ENCODE assay signal across 18 cellular contexts in genomic region chr1:9631613-9632012, GRCh38. TPM values are rescaled to one million over a fixed set of nuclear protein-coding genes. Genes with fewer than 3 reads are reported as not detected.
DNase-seq lines count a peak whose midpoint lies in the region; ATAC-seq lines count a peak whose summit lies in the region.
"Had no signal": no experiment of that assay in that cellular context is flagged by ENCODE, and none has a peak within 500 bp of the region (broad histone marks: within the 10 kb centered on the region; RNA-seq: fewer than 3 reads in every experiment).

No MANE protein-coding gene starts in this region.

- H3K27me3 Mint-ChIP-seq in activated CD4-positive, alpha-beta T cell treated with anti-CD3 and anti-CD28 coated beads, Interleukin-2, amount 10 ng/mL, durations not matched to agents 7 days and 5 days = no peaks in the 10 kb centered on the region
- no peaks in the 10 kb centered on the region for H3K27me3 Mint-ChIP-seq in T-helper 17 cell
- no peaks in the 10 kb centered on the region for H3K27me3 Mint-ChIP-seq in activated naive CD8-positive, alpha-beta T cell treated with anti-CD3 and anti-CD28 coated beads for 36 hours
- H3K27me3 Mint-ChIP-seq in natural killer cell treated with Interleukin-12 subunit alpha and Interleukin-12 subunit beta and Interleukin-15 and Interleukin-18, amount 100 ng/mL, for 72 hours = no peaks in the 10 kb centered on the region

- H3K9me3 Mint-ChIP-seq in activated CD4-positive, alpha-beta T cell treated with anti-CD3 and anti-CD28 coated beads, Interleukin-2, amount 10 ng/mL, durations not matched to agents 7 days and 5 days = peaks cover 4% of the 10 kb centered on the region
- peaks cover 7% of the 10 kb centered on the region for H3K9me3 Mint-ChIP-seq in activated naive CD8-positive, alpha-beta T cell treated with anti-CD3 and anti-CD28 coated beads for 36 hours
- H3K9me3 Mint-ChIP-seq in natural killer cell treated with Interleukin-12 subunit alpha and Interleukin-12 subunit beta and Interleukin-15 and Interleukin-18, amount 100 ng/mL, for 72 hours = no peaks in the 10 kb centered on the region

- no peaks in the 10 kb centered on the region for H3K9me3 ChIP-seq in T-helper 17 cell (ENCODE audit: control insufficient read depth, low read length, poor library complexity, severe bottlenecking)
- H3K9me3 ChIP-seq: BE2C, right lobe of liver had no signal

- peaks cover 66% of the 10 kb centered on the region for H3K36me3 Mint-ChIP-seq in activated CD4-positive, alpha-beta T cell treated with anti-CD3 and anti-CD28 coated beads, Interleukin-2, amount 10 ng/mL, durations not matched to agents 7 days and 5 days (ENCODE audit: low read depth)
- H3K36me3 Mint-ChIP-seq in T-helper 17 cell (ENCODE audit: low read depth) = peaks cover 6% of the 10 kb centered on the region
- peaks cover 67% of the 10 kb centered on the region for H3K36me3 Mint-ChIP-seq in activated naive CD8-positive, alpha-beta T cell treated with anti-CD3 and anti-CD28 coated beads for 36 hours
- peaks cover 10% of the 10 kb centered on the region for H3K36me3 Mint-ChIP-seq in natural killer cell treated with Interleukin-12 subunit alpha and Interleukin-12 subunit beta and Interleukin-15 and Interleukin-18, amount 100 ng/mL, for 72 hours

- POLR2A ChIA-PET in activated CD4-positive, alpha-beta T cell treated with anti-CD3 and anti-CD28 coated beads, Interleukin-2, amount 10 ng/mL, durations not matched to agents 7 days and 5 days (lab: Charles Lee) = interaction anchor here (0.8 kb wide), 1 partner anchor 12 kb away, joined by 4 read pairs; no protein-coding TSS in a partner anchor

- peaks cover 64% of the 10 kb centered on the region for H3K4me1 Mint-ChIP-seq in activated CD4-positive, alpha-beta T cell treated with anti-CD3 and anti-CD28 coated beads, Interleukin-2, amount 10 ng/mL, durations not matched to agents 7 days and 5 days
- peaks cover 48% of the 10 kb centered on the region for H3K4me1 Mint-ChIP-seq in T-helper 17 cell
- H3K4me1 Mint-ChIP-seq in activated naive CD8-positive, alpha-beta T cell treated with anti-CD3 and anti-CD28 coated beads for 36 hours = peaks cover 58% of the 10 kb centered on the region
- peaks cover 43 to 59% of the 10 kb centered on the region in 2 donors for H3K4me1 Mint-ChIP-seq in natural killer cell treated with Interleukin-12 subunit alpha and Interleukin-12 subunit beta and Interleukin-15 and Interleukin-18, amount 100 ng/mL, for 72 hours (ENCODE audit: low read depth in 2 of 2)

- CTCF ChIA-PET in activated CD4-positive, alpha-beta T cell treated with anti-CD3 and anti-CD28 coated beads, Interleukin-2, amount 10 ng/mL, durations not matched to agents 7 days and 5 days (lab: Charles Lee) = interaction anchor here (1.1 to 7.1 kb wide), 4 partner anchors 12 to 39 kb away, joined by 3 to 81 read pairs (median 4); partner anchors contain the start of gene PIK3CD

- H3K27ac Mint-ChIP-seq in activated CD4-positive, alpha-beta T cell treated with anti-CD3 and anti-CD28 coated beads, Interleukin-2, amount 10 ng/mL, durations not matched to agents 7 days and 5 days = peak overlapping the region; percentile 98
- peak overlapping the region; percentile 97 for H3K27ac Mint-ChIP-seq in T-helper 17 cell
- peak overlapping the region; percentile 97 for H3K27ac Mint-ChIP-seq in activated naive CD8-positive, alpha-beta T cell treated with anti-CD3 and anti-CD28 coated beads for 36 hours
- peak overlapping the region; percentile 63 to 75 for H3K27ac Mint-ChIP-seq in natural killer cell treated with Interleukin-12 subunit alpha and Interleukin-12 subunit beta and Interleukin-15 and Interleukin-18, amount 100 ng/mL, for 72 hours
- H3K27ac Mint-ChIP-seq: nephron had no signal

- no peak for DNase-seq in activated CD4-positive, alpha-beta T cell treated with anti-CD3 and anti-CD28 coated beads, Interleukin-2, amount 10 ng/mL, durations not matched to agents 7 days and 5 days
- DNase-seq in activated CD4-positive, alpha-beta T cell treated with anti-CD3 and anti-CD28 coated beads for 48 hours = no peak
- DNase-seq in T-helper 17 cell (no peak), NCI-H510A (lab: John Stamatoyannopoulos, UW) (no peak)
- no peak for DNase-seq in activated naive CD8-positive, alpha-beta T cell treated with anti-CD3 and anti-CD28 coated beads for 36 hours
- DNase-seq in natural killer cell treated with Interleukin-12 subunit alpha and Interleukin-12 subunit beta and Interleukin-15 and Interleukin-18, amount 100 ng/mL, for 72 hours (ENCODE audit: low spot score) = no peak
- no peak for DNase-seq in stimulated activated naive CD4-positive, alpha-beta T cell (lab: John Stamatoyannopoulos, UW)
- DNase-seq: activated CD4-positive, alpha-beta T cell treated with anti-CD3 and anti-CD28 coated beads, Interleukin-2, amount 50 U/mL, for 48 hours; BE2C; cortex of kidney; IMR-90; mesenchymal stem cell; NCI-H2081 treated with DMSO at 0.1 percent for 48 hours; right lobe of liver; SHP77; SW 1271 had no signal

- H3K4me3 Mint-ChIP-seq in activated CD4-positive, alpha-beta T cell treated with anti-CD3 and anti-CD28 coated beads, Interleukin-2, amount 10 ng/mL, durations not matched to agents 7 days and 5 days = peak overlapping the region; percentile 95
- peak overlapping the region; percentile 94 for H3K4me3 Mint-ChIP-seq in T-helper 17 cell
- peak overlapping the region; percentile 93 for H3K4me3 Mint-ChIP-seq in activated naive CD8-positive, alpha-beta T cell treated with anti-CD3 and anti-CD28 coated beads for 36 hours
- H3K4me3 Mint-ChIP-seq in natural killer cell treated with Interleukin-12 subunit alpha and Interleukin-12 subunit beta and Interleukin-15 and Interleukin-18, amount 100 ng/mL, for 72 hours = peak overlapping the region; percentile 49
- H3K4me3 Mint-ChIP-seq: nephron had no signal

- no peak for ATAC-seq in T-helper 17 cell
- ATAC-seq in natural killer cell treated with Interleukin-12 subunit alpha and Interleukin-12 subunit beta and Interleukin-15 and Interleukin-18, amount 100 ng/mL, for 72 hours = no peak
- no peak for ATAC-seq in GM18870 (IDR thresholded peaks at IDR 0.05; ENCODE audit: unreplicated experiment)
- ATAC-seq: right lobe of liver had no signal

RNA-seq across cellular contexts. Expression of gene PIK3CD, which starts 19.9 kb away (rescaled TPM):
- total RNA-seq in activated CD4-positive, alpha-beta T cell treated with anti-CD3 and anti-CD28 coated beads, Interleukin-2, amount 10 ng/mL, durations not matched to agents 7 days and 5 days = 100 to 1,000 TPM; 222 to 242 TPM
- total RNA-seq in T-helper 17 cell = 100 to 1,000 TPM; 177 to 204 TPM
- 100 to 1,000 TPM; 131 to 134 TPM for total RNA-seq in activated naive CD8-positive, alpha-beta T cell treated with anti-CD3 and anti-CD28 coated beads for 36 hours
- 100 to 1,000 TPM; 273 to 444 TPM for total RNA-seq in natural killer cell treated with Interleukin-12 subunit alpha and Interleukin-12 subunit beta and Interleukin-15 and Interleukin-18, amount 100 ng/mL, for 72 hours

RNA-seq across cellular contexts. Expression of gene TMEM201, which starts 42.9 kb away (rescaled TPM):
- 10 to 100 TPM; 17.1 to 17.9 TPM for total RNA-seq in activated CD4-positive, alpha-beta T cell treated with anti-CD3 and anti-CD28 coated beads, Interleukin-2, amount 10 ng/mL, durations not matched to agents 7 days and 5 days
- 10 to 100 TPM; 10.5 to 14.0 TPM for total RNA-seq in T-helper 17 cell
- total RNA-seq in activated naive CD8-positive, alpha-beta T cell treated with anti-CD3 and anti-CD28 coated beads for 36 hours = 10 to 100 TPM; 31.6 to 32.2 TPM
- total RNA-seq in natural killer cell treated with Interleukin-12 subunit alpha and Interleukin-12 subunit beta and Interleukin-15 and Interleukin-18, amount 100 ng/mL, for 72 hours = 10 to 100 TPM; 16.5 to 51.0 TPM
